1 cellular context compared by ENCODE assay signal in genomic region chr17:48560452-48560817, GRCh38.
TF ChIP-seq lines count a peak whose summit lies in the region.

No MANE protein-coding gene starts in this region.

TF ChIP-seq in HEK293, 187 proteins besides CTCF, POLR2A, EP300 and RAD21:
- TF ChIP-seq ZNF776 (tag by site-specific recombination; IDR thresholded peaks at IDR 0.05; ENCODE audit: borderline replicate concordance) (no peak), PATZ1 (tag by site-specific recombination; IDR thresholded peaks at IDR 0.05) (0 out of 2 replicates have a peak, but pooled peaks have one; percentile 8), ZNF155 (tag by site-specific recombination; IDR thresholded peaks at IDR 0.05) (no peak), BCL11B (tag by site-specific recombination; IDR thresholded peaks at IDR 0.05; ENCODE audit: low read depth) (no peak), GLI4 (tag by site-specific recombination; IDR thresholded peaks at IDR 0.05) (no peak), ZNF354C (tag by site-specific recombination; IDR thresholded peaks at IDR 0.05; ENCODE audit: borderline replicate concordance, low read depth) (no peak), ZNF600 (tag by site-specific recombination; IDR thresholded peaks at IDR 0.05) (peak; percentile 58), SCRT2 (tag by site-specific recombination; IDR thresholded peaks at IDR 0.05) (no peak), PRDM6 (tag by site-specific recombination; IDR thresholded peaks at IDR 0.05) (no peak), IKZF3 (tag by site-specific recombination; IDR thresholded peaks at IDR 0.05) (peak; percentile 89), ZNF473 (tag by site-specific recombination; IDR thresholded peaks at IDR 0.05) (no peak), OSR2 (tag by site-specific recombination; IDR thresholded peaks at IDR 0.05) (peak; percentile 7; the same call in 1 of the 2 replicates), ZXDB (tag by site-specific recombination; IDR thresholded peaks at IDR 0.05) (no peak), ZNF416 (tag by site-specific recombination; IDR thresholded peaks at IDR 0.05) (no peak), ZBTB48 (tag by site-specific recombination; IDR thresholded peaks at IDR 0.05) (no peak), ZNF701 (tag by site-specific recombination; IDR thresholded peaks at IDR 0.05) (no peak), ZNF621 (tag by site-specific recombination; IDR thresholded peaks at IDR 0.05) (no peak), SCRT1 (tag by site-specific recombination; IDR thresholded peaks at IDR 0.05; ENCODE audit: borderline replicate concordance) (no peak), ZBTB26 (tag by site-specific recombination; optimal IDR thresholded peaks at IDR 0.05) (no peak), GLIS2 (tag by site-specific recombination; IDR thresholded peaks at IDR 0.05) (no peak), ZNF660 (tag by site-specific recombination; IDR thresholded peaks at IDR 0.05) (no peak), ZNF366 (tag by site-specific recombination; conservative IDR thresholded peaks at IDR 0.05) (peak; percentile 48), ZNF561 (tag by site-specific recombination; IDR thresholded peaks at IDR 0.05; ENCODE audit: borderline replicate concordance) (no peak), ZNF768 (tag by site-specific recombination; IDR thresholded peaks at IDR 0.05) (no peak), PBX3 (CRISPR knock-in tag; IDR thresholded peaks at IDR 0.05) (no peak), ZNF837 (tag by site-specific recombination; IDR thresholded peaks at IDR 0.05) (no peak), PRDM10 (tag by site-specific recombination; IDR thresholded peaks at IDR 0.05) (peak; percentile 61)
